In the genomic region with DNA sequence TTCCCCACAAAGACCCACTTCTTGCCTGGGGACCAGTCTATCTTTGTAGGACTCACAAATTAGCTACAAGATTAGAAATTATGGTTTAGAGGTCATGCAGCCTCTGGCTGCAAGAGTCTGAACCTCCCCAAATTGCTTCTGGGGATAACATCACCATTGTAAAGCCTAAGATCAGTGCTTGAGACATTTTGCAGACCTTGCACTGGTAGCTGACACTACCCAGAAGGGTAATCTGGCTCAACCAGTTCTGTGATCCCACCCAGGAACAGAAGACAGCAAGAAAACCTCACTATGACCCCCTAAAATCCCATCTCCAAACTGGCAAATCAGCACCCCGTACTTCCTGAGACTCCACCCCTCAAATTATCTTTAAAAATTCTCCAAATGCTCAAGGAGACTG, we compare ENCODE assay signal across 1 cellular context.
TF ChIP-seq lines count a peak whose summit lies in the region.

No MANE protein-coding gene starts in this region.

TF ChIP-seq in GM23338, 12 proteins besides CTCF, POLR2A, EP300 and RAD21 (continued from another document):
- no peak for TF ChIP-seq ZNF462 (CRISPR knock-in tag; IDR thresholded peaks at IDR 0.05)
- TF ChIP-seq CREB1 (CRISPR knock-in tag; IDR thresholded peaks at IDR 0.05; ENCODE audit: low read depth): no peak
- TF ChIP-seq, protein P1, sequence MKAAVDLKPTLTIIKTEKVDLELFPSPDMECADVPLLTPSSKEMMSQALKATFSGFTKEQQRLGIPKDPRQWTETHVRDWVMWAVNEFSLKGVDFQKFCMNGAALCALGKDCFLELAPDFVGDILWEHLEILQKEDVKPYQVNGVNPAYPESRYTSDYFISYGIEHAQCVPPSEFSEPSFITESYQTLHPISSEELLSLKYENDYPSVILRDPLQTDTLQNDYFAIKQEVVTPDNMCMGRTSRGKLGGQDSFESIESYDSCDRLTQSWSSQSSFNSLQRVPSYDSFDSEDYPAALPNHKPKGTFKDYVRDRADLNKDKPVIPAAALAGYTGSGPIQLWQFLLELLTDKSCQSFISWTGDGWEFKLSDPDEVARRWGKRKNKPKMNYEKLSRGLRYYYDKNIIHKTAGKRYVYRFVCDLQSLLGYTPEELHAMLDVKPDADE (IDR thresholded peaks at IDR 0.05): no peak
